Comparison of ENCODE assay signal across 12 cellular contexts in genomic region chrX:45479835-45480422, GRCh38.
DNase-seq lines count a peak whose midpoint lies in the region; ATAC-seq and TF ChIP-seq lines count a peak whose summit lies in the region.
"Had no signal": no experiment of that assay in that cellular context is flagged by ENCODE, and none has a peak within 500 bp of the region (broad histone marks: within the 10 kb centered on the region; RNA-seq: fewer than 3 reads in every experiment).

No MANE protein-coding gene starts in this region.

- H3K79me2 ChIP-seq in HCT116 (ENCODE audit: insufficient read depth, low read length) (no peaks in the 10 kb centered on the region), hepatocyte (no peaks in the 10 kb centered on the region)

- TF ChIP-seq RAD21 in HCT116 (IDR thresholded peaks at IDR 0.05; ENCODE audit: low read depth): peak; percentile 15

- POLR2A ChIA-PET in AG04449 (lab: Yijun Ruan, JAX) (interaction anchor here (0.9 to 2.2 kb wide), 15 partner anchors 22 to 326 kb away, joined by 3 to 18 read pairs (median 4); no protein-coding TSS in a partner anchor), HCT116 (lab: Charles Lee) (interaction anchor here (1.1 to 1.5 kb wide), 3 partner anchors 30 to 291 kb away, joined by 3 to 6 read pairs (median 4); no protein-coding TSS in a partner anchor)

- no peaks in the 10 kb centered on the region for H3K9me2 ChIP-seq in HCT116 (ENCODE audit: insufficient read depth)
- no peaks in the 10 kb centered on the region for H3K9me2 ChIP-seq in hepatocyte (replicated peaks; ENCODE audit: insufficient read depth)

- DNase-seq in AG04449 (ENCODE audit: low read depth, low spot score): peak; percentile 86
- DNase-seq in HCT116 (ENCODE audit: low read depth, low spot score): peak; percentile 85
- DNase-seq in amniotic epithelial cell (ENCODE audit: low read depth): peak; percentile 96
- DNase-seq in hepatocyte (ENCODE audit: low spot score): peak; percentile 13
- no peak for DNase-seq in cerebellar cortex (ENCODE audit: low spot score)
- DNase-seq in sciatic nerve (ENCODE audit: low spot score): no peak
- no peak for DNase-seq in GDM1 (lab: John Stamatoyannopoulos, UW)
- DNase-seq: colonic mucosa, NCI-H2081, posterior cingulate gyrus had no signal

- intact Hi-C loops in HCT116 (cut with micrococcal nuclease): no loop called here
- intact Hi-C loops in sciatic nerve (cut with DNase I): no loop called here

- H3K9me3 ChIP-seq in HCT116 (ENCODE audit: control insufficient read depth in 1 of 2, insufficient read depth in 1 of 2, low read depth in 1 of 2, low read length in 2 of 2): no peaks in the 10 kb centered on the region; a peak in 1 of 4 replicates
- no peaks in the 10 kb centered on the region for H3K9me3 ChIP-seq in hepatocyte (ENCODE audit: low read depth)
- H3K9me3 ChIP-seq: colonic mucosa, SJCRH30 had no signal

- peak; percentile 82 for ATAC-seq in HCT116
- no peak for ATAC-seq in HG03521 (IDR thresholded peaks at IDR 0.05; ENCODE audit: unreplicated experiment)
- ATAC-seq in sciatic nerve: no peak

- RAD21 ChIA-PET in HCT116 (lab: Charles Lee; ENCODE audit: low non-redundant PET in 1 of 2, low total read pairs in 2 of 2, uncharacterized antibody in 2 of 2, unreplicated experiment in 2 of 2): no interaction called here

- H3K4me1 ChIP-seq in HCT116 (ENCODE audit: control insufficient read depth in 1 of 2, insufficient read depth in 2 of 2, low read length in 2 of 2) (peaks cover 18 to 38% of the 10 kb centered on the region in 2 experiments), hepatocyte (ENCODE audit: insufficient read depth) (no peaks in the 10 kb centered on the region)
- H3K4me1 ChIP-seq: colonic mucosa, SJCRH30 had no signal

- H3K27ac ChIP-seq in HCT116 (ENCODE audit: low read depth, low read length) (peak overlapping the region; percentile 95), hepatocyte (peak overlapping the region; percentile 77)
- H3K27ac ChIP-seq: colonic mucosa, SJCRH30 had no signal

- peak overlapping the region; percentile 64 for H3K9ac ChIP-seq in HCT116 (ENCODE audit: low read length)

- CTCF ChIA-PET in AG04449 (lab: Yijun Ruan, JAX): no interaction called here
- CTCF ChIA-PET in HCT116 (lab: Charles Lee): no interaction called here

- H3K27me3 ChIP-seq in HCT116 (ENCODE audit: insufficient read depth, low read length) (no peaks in the 10 kb centered on the region), hepatocyte (no peaks in the 10 kb centered on the region)
- H3K27me3 ChIP-seq: colonic mucosa, SJCRH30 had no signal

- H3K4me2 ChIP-seq in HCT116 (ENCODE audit: low read length) (peak overlapping the region; percentile 62), hepatocyte (no peak overlapping the region)

- no peaks in the 10 kb centered on the region for H4K20me1 ChIP-seq in HCT116 (ENCODE audit: insufficient read depth)
- H4K20me1 ChIP-seq in hepatocyte (ENCODE audit: insufficient read depth, poor library complexity, severe bottlenecking): no peaks in the 10 kb centered on the region

- TF ChIP-seq CTCF in AG04449 (IDR thresholded peaks at IDR 0.05; ENCODE audit: insufficient read depth, low read length, missing control alignments) (no peak), HCT116 (IDR thresholded peaks at IDR 0.05 in 2 of 3, conservative IDR thresholded peaks at IDR 0.05 in 1 of 3; ENCODE audit: borderline replicate concordance in 1 of 3, insufficient read depth in 1 of 3, low read depth in 2 of 3, low read length in 2 of 3) (no peak), hepatocyte (IDR thresholded peaks at IDR 0.05; ENCODE audit: poor library complexity) (no peak)

- TF ChIP-seq POLR2A in HCT116 (IDR thresholded peaks at IDR 0.05; ENCODE audit: borderline replicate concordance, extremely low read depth, insufficient read depth, insufficient read length): no peak

- no TSS peak for BruUV-seq in HCT116 (replicated peaks; lab: Mats Ljungman, UMichigan)

- peaks cover 0 to 32% of the 10 kb centered on the region in 2 experiments; a peak in 2 of 4 replicates for H3K36me3 ChIP-seq in HCT116 (ENCODE audit: control insufficient read depth in 1 of 2, insufficient read depth in 2 of 2, low read length in 2 of 2)
- H3K36me3 ChIP-seq in hepatocyte (replicated peaks; ENCODE audit: insufficient read depth, low read depth): no peaks in the 10 kb centered on the region
- H3K36me3 ChIP-seq: colonic mucosa, SJCRH30 had no signal

- H3K4me3 ChIP-seq in AG04449 (ENCODE audit: low read depth, low read length) (no peak overlapping the region), HCT116 (replicated peaks in 1 of 2; ENCODE audit: low read depth in 1 of 2, low read length in 2 of 2) (no peak overlapping the region), hepatocyte (no peak overlapping the region)
- H3K4me3 ChIP-seq: colonic mucosa, SJCRH30 had no signal

- WGBS in hepatocyte (ENCODE audit: low lambda C conversion rate, missing lambda C conversion rate): 51% methylated on average over 4 of the region's 4 CpGs

- H2AFZ ChIP-seq in HCT116 (ENCODE audit: low read depth, low read length, poor library complexity, severe bottlenecking) (no peak overlapping the region), hepatocyte (no peak overlapping the region)

TF ChIP-seq in HCT116, 20 proteins besides CTCF, POLR2A, EP300 and RAD21:
- TF ChIP-seq MAX (IDR thresholded peaks at IDR 0.05) (peak; percentile 57), TCF7L2 (IDR thresholded peaks at IDR 0.05; ENCODE audit: borderline replicate concordance, extremely low read depth, insufficient read depth, insufficient read length) (peak; percentile 68), POLR2AphosphoS5 (IDR thresholded peaks at IDR 0.05; ENCODE audit: low read depth, low read length) (no peak), CEBPB (IDR thresholded peaks at IDR 0.05; ENCODE audit: low read depth) (peak; percentile 83), EZH2 (IDR thresholded peaks at IDR 0.05) (no peak), SIN3A (IDR thresholded peaks at IDR 0.05; ENCODE audit: low read depth) (peak; percentile 54; the same call in 1 of the 2 replicates), ELF1 (IDR thresholded peaks at IDR 0.05; ENCODE audit: borderline replicate concordance, low read depth) (no peak), SRF (IDR thresholded peaks at IDR 0.05; ENCODE audit: low read depth) (peak; percentile 68), SP1 (IDR thresholded peaks at IDR 0.05; ENCODE audit: low read depth) (peak; percentile 89), YY1 (IDR thresholded peaks at IDR 0.05; ENCODE audit: extremely low read depth, insufficient replicate concordance, low read depth, low read length) (peak; percentile 43), ATF3 (IDR thresholded peaks at IDR 0.05) (peak; percentile 73), CBX3 (IDR thresholded peaks at IDR 0.05; ENCODE audit: low read depth) (0 out of 2 replicates have a peak, but pooled peaks have one; percentile 11), FOSL1 (IDR thresholded peaks at IDR 0.05; ENCODE audit: low read depth) (peak; percentile 89), JUND (IDR thresholded peaks at IDR 0.05) (peak; percentile 83)

Comparison
In these comparisons a context has a peak if more than half of its experiments do, and no peak if none do; other contexts are left out.
1. DNase-seq: peak in AG04449 (single experiment), HCT116 (single experiment), amniotic epithelial cell (single experiment) and hepatocyte (single experiment); none in cerebellar cortex (single experiment), sciatic nerve (single experiment) and GDM1 (single experiment).